37 cellular contexts compared by ENCODE assay signal in genomic region chr5:144026286-144026685, GRCh38.
"Had no signal": no experiment of that assay in that cellular context is flagged by ENCODE, and none has a peak within 500 bp of the region (broad histone marks: within the 10 kb centered on the region; RNA-seq: fewer than 3 reads in every experiment).

No MANE protein-coding gene starts in this region.

- H3K36me3 Mint-ChIP-seq: activated naive CD4-positive, alpha-beta T cell treated with anti-CD3 and anti-CD28 coated beads, Interleukin-2, amount 10 ng/mL, durations not matched to agents 7 days and 5 days; activated naive CD4-positive, alpha-beta T cell treated with anti-CD3 and anti-CD28 coated beads, Interleukin-2, amount 50 U/mL, for 24 hours; activated naive CD8-positive, alpha-beta T cell treated with anti-CD3 and anti-CD28 coated beads for 36 hours; activated naive CD8-positive, alpha-beta T cell treated with anti-CD3 and anti-CD28 coated beads, Interleukin-2, amount 10 ng/mL, durations not matched to agents 7 days and 5 days; brain had no signal

- H3K27ac ChIP-seq: adrenal gland, ascending aorta, body of pancreas, brain microvascular endothelial cell, breast epithelium, cardiac muscle cell had no signal

- H3K4me3 ChIP-seq: adrenal gland, ascending aorta, body of pancreas, breast epithelium, cardiac muscle cell had no signal

- H3K27ac Mint-ChIP-seq: activated naive CD4-positive, alpha-beta T cell treated with anti-CD3 and anti-CD28 coated beads for 36 hours; activated naive CD4-positive, alpha-beta T cell treated with anti-CD3 and anti-CD28 coated beads, Interleukin-2, amount 10 ng/mL, durations not matched to agents 7 days and 5 days; activated naive CD4-positive, alpha-beta T cell treated with anti-CD3 and anti-CD28 coated beads, Interleukin-2, amount 50 U/mL, for 24 hours; activated naive CD4-positive, alpha-beta T cell treated with anti-CD3 and anti-CD28 coated beads, Interleukin-2, amount 50 U/mL, for 72 hours; activated naive CD8-positive, alpha-beta T cell; activated naive CD8-positive, alpha-beta T cell treated with anti-CD3 and anti-CD28 coated beads for 36 hours; activated naive CD8-positive, alpha-beta T cell treated with anti-CD3 and anti-CD28 coated beads, Interleukin-2, amount 10 ng/mL, durations not matched to agents 7 days and 5 days; activated naive CD8-positive, alpha-beta T cell treated with anti-CD3 and anti-CD28 coated beads, Interleukin-2, amount 50 U/mL, for 24 hours; activated T-cell treated with anti-CD3 and anti-CD28 coated beads, Interleukin-2, amount 50 U/mL, for 24 hours; activated T-cell treated with anti-CD3 and anti-CD28 coated beads, Interleukin-2, amount 50 U/mL, for 72 hours; activated T-helper 1 cell treated with anti-CD3 and anti-CD28 coated beads, Interleukin-12 subunit alpha, Interleukin-12 subunit beta, Interleukin-2, Interleukin-4 antibody, amounts not matched to agents 30 ng/mL and 10 ng/mL and 1 ng/mL, durations not matched to agents 14 hours and 24 hours and 36 hours; activated T-helper 17 cell treated with anti-CD3 and anti-CD28 coated beads, Interleukin-2, amount 50 U/mL, for 72 hours; activated T-helper 2 cell treated with anti-CD3 and anti-CD28 coated beads, Interferon-gamma antibody, Interleukin-2, Interleukin-4, amounts not matched to agents 10 μg/mL and 5 μg/mL and 100 μg/mL, durations not matched to agents 14 hours and 24 hours and 36 hours had no signal

- H3K4me3 Mint-ChIP-seq: activated naive CD4-positive, alpha-beta T cell treated with anti-CD3 and anti-CD28 coated beads for 36 hours; activated naive CD4-positive, alpha-beta T cell treated with anti-CD3 and anti-CD28 coated beads, Interleukin-2, amount 10 ng/mL, durations not matched to agents 7 days and 5 days; activated naive CD4-positive, alpha-beta T cell treated with anti-CD3 and anti-CD28 coated beads, Interleukin-2, amount 50 U/mL, for 24 hours; activated naive CD8-positive, alpha-beta T cell; activated naive CD8-positive, alpha-beta T cell treated with anti-CD3 and anti-CD28 coated beads for 36 hours; activated naive CD8-positive, alpha-beta T cell treated with anti-CD3 and anti-CD28 coated beads, Interleukin-2, amount 10 ng/mL, durations not matched to agents 7 days and 5 days; activated naive CD8-positive, alpha-beta T cell treated with anti-CD3 and anti-CD28 coated beads, Interleukin-2, amount 50 U/mL, for 24 hours; activated T-cell treated with anti-CD3 and anti-CD28 coated beads, Interleukin-2, amount 50 U/mL, for 24 hours; activated T-cell treated with anti-CD3 and anti-CD28 coated beads, Interleukin-2, amount 50 U/mL, for 4 hours; activated T-cell treated with anti-CD3 and anti-CD28 coated beads, Interleukin-2, amount 50 U/mL, for 72 hours; activated T-helper 1 cell treated with anti-CD3 and anti-CD28 coated beads, Interleukin-12 subunit alpha, Interleukin-12 subunit beta, Interleukin-2, Interleukin-4 antibody, amounts not matched to agents 30 ng/mL and 10 ng/mL and 1 ng/mL, durations not matched to agents 14 hours and 24 hours and 36 hours; activated T-helper 17 cell treated with anti-CD3 and anti-CD28 coated beads, Interleukin-2, amount 50 U/mL, for 72 hours; brain; central memory CD8-positive, alpha-beta T cell had no signal

- DNase-seq: activated effector memory CD4-positive, alpha-beta T cell treated with anti-CD3 and anti-CD28 coated beads, Interleukin-2, amount 50 U/mL, for 16 hours; activated effector memory CD4-positive, alpha-beta T cell treated with Interleukin-2 at 50 U/mL for 16 hours; activated gamma-delta T cell; activated gamma-delta T cell treated with Interleukin-2 at 50 U/mL for 16 hours; activated naive CD4-positive, alpha-beta T cell; activated naive CD4-positive, alpha-beta T cell treated with anti-CD3 and anti-CD28 coated beads for 36 hours; activated naive CD4-positive, alpha-beta T cell treated with anti-CD3 and anti-CD28 coated beads, Interleukin-2, amount 10 ng/mL, durations not matched to agents 7 days and 5 days; activated naive CD4-positive, alpha-beta T cell treated with anti-CD3 and anti-CD28 coated beads, Interleukin-2, amount 50 U/mL, for 16 hours; activated naive CD4-positive, alpha-beta T cell treated with Interleukin-2 at 50 U/mL for 16 hours; activated naive CD8-positive, alpha-beta T cell treated with anti-CD3 and anti-CD28 coated beads for 36 hours; activated naive CD8-positive, alpha-beta T cell treated with anti-CD3 and anti-CD28 coated beads, Interleukin-2, amount 10 ng/mL, durations not matched to agents 7 days and 5 days; activated naive CD8-positive, alpha-beta T cell treated with anti-CD3 and anti-CD28 coated beads, Interleukin-2, amount 50 U/mL, for 24 hours; activated T-cell treated with anti-CD3 and anti-CD28 coated beads, Interleukin-2, amount 50 U/mL, for 1 hour; activated T-cell treated with anti-CD3 and anti-CD28 coated beads, Interleukin-2, amount 50 U/mL, for 24 hours; activated T-cell treated with anti-CD3 and anti-CD28 coated beads, Interleukin-2, amount 50 U/mL, for 4 hours; activated T-cell treated with anti-CD3 and anti-CD28 coated beads, Interleukin-2, amount 50 U/mL, for 48 hours; activated T-cell treated with anti-CD3 and anti-CD28 coated beads, Interleukin-2, amount 50 U/mL, for 72 hours; adrenal gland; amniotic stem cell; amygdala; anterior cingulate cortex; aorta; body of pancreas; brain microvascular endothelial cell; central memory CD4-positive, alpha-beta T cell; cerebellar nuclear complex had no signal

- H3K4me1 Mint-ChIP-seq: activated naive CD4-positive, alpha-beta T cell treated with anti-CD3 and anti-CD28 coated beads, Interleukin-2, amount 10 ng/mL, durations not matched to agents 7 days and 5 days; activated naive CD4-positive, alpha-beta T cell treated with anti-CD3 and anti-CD28 coated beads, Interleukin-2, amount 50 U/mL, for 24 hours; activated naive CD8-positive, alpha-beta T cell treated with anti-CD3 and anti-CD28 coated beads for 36 hours; activated naive CD8-positive, alpha-beta T cell treated with anti-CD3 and anti-CD28 coated beads, Interleukin-2, amount 10 ng/mL, durations not matched to agents 7 days and 5 days; activated naive CD8-positive, alpha-beta T cell treated with anti-CD3 and anti-CD28 coated beads, Interleukin-2, amount 50 U/mL, for 24 hours; activated T-helper 17 cell treated with anti-CD3 and anti-CD28 coated beads, Interleukin-2, amount 50 U/mL, for 72 hours; central memory CD8-positive, alpha-beta T cell had no signal

- H3K27me3 ChIP-seq: adrenal gland, ascending aorta, body of pancreas, brain microvascular endothelial cell, breast epithelium, cardiac muscle cell had no signal

- H3K27me3 Mint-ChIP-seq: activated naive CD4-positive, alpha-beta T cell treated with anti-CD3 and anti-CD28 coated beads, Interleukin-2, amount 10 ng/mL, durations not matched to agents 7 days and 5 days; activated naive CD4-positive, alpha-beta T cell treated with anti-CD3 and anti-CD28 coated beads, Interleukin-2, amount 50 U/mL, for 24 hours; activated naive CD8-positive, alpha-beta T cell; activated naive CD8-positive, alpha-beta T cell treated with anti-CD3 and anti-CD28 coated beads, Interleukin-2, amount 50 U/mL, for 24 hours; activated T-cell treated with anti-CD3 and anti-CD28 coated beads, Interleukin-2, amount 50 U/mL, for 24 hours; brain had no signal

- H3K9me3 Mint-ChIP-seq: activated naive CD4-positive, alpha-beta T cell treated with anti-CD3 and anti-CD28 coated beads, Interleukin-2, amount 50 U/mL, for 24 hours; activated naive CD8-positive, alpha-beta T cell treated with anti-CD3 and anti-CD28 coated beads, Interleukin-2, amount 50 U/mL, for 24 hours; central memory CD8-positive, alpha-beta T cell had no signal

- H3K9me3 ChIP-seq: adrenal gland, ascending aorta, body of pancreas, breast epithelium had no signal

- H3K36me3 ChIP-seq: adrenal gland, ascending aorta, brain microvascular endothelial cell, breast epithelium, cardiac muscle cell had no signal

- ATAC-seq: activated naive CD4-positive, alpha-beta T cell treated with anti-CD3 and anti-CD28 coated beads, Interleukin-2, amount 50 U/mL, for 72 hours; activated naive CD8-positive, alpha-beta T cell treated with anti-CD3 and anti-CD28 coated beads, Interleukin-2, amount 50 U/mL, for 24 hours; activated T-cell treated with anti-CD3 and anti-CD28 coated beads, Interleukin-2, amount 50 U/mL, for 4 hours; activated T-cell treated with anti-CD3 and anti-CD28 coated beads, Interleukin-2, amount 50 U/mL, for 72 hours; activated T-helper 17 cell treated with anti-CD3 and anti-CD28 coated beads, Interleukin-2, amount 50 U/mL, for 72 hours; body of pancreas had no signal

- H3K4me1 ChIP-seq: adrenal gland, body of pancreas, breast epithelium had no signal
